ENCODE assay signal across 10 cellular contexts in the genomic region with DNA sequence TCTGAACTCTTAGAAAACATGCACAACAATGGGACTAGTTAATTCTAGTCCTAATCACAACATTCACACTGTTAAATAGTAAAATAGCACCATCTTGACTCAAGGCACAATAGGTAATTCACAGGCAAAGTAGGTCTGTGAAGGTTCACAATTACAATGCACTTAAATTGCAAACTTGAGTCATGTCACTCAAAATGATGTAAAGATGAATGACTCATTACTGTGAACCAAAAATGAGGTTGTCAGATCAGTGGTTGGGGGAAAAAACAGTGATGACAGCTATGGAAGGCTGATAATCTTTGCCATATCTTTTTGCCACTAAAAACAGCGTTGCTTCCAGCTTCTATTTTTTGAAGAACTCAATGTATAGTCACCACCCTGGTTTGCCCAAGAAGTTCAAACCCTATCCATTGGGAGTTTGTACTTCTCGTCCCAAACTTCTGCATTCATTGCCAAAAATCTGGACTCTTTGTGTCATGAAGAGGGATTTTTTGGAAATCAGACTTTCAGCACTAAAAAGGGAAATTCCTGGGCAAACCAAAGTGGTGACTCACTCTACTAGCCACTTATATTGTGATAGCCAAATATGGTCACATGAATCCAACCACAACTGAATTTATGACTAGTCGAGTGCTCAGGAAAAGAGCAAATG.
DNase-seq lines count a peak whose midpoint lies in the region; ATAC-seq and TF ChIP-seq lines count a peak whose summit lies in the region.
"Had no signal": no experiment of that assay in that cellular context is flagged by ENCODE, and none has a peak within 500 bp of the region (broad histone marks: within the 10 kb centered on the region; RNA-seq: fewer than 3 reads in every experiment).

No MANE protein-coding gene starts in this region.

- peaks cover 19% of the 10 kb centered on the region for H3K27me3 Mint-ChIP-seq in T-helper 2 cell treated with Interferon-gamma antibody and Interleukin-4, amounts not matched to agents 5 μg/mL and 100 μg/mL, for 36 hours (ENCODE audit: low read depth)

- no peak overlapping the region for H3K4me3 ChIP-seq in left lung
- H3K4me3 ChIP-seq in spleen, result no peak overlapping the region
- H3K4me3 ChIP-seq: SK-N-MC had no signal

- ATAC-seq in GM18502 (IDR thresholded peaks at IDR 0.05; ENCODE audit: poor library complexity, unreplicated experiment) (peak; percentile 77), HG02852 (IDR thresholded peaks at IDR 0.05; ENCODE audit: unreplicated experiment) (peak; percentile 78), left lung (peak; percentile 88)
- ATAC-seq: effector memory CD8-positive, alpha-beta T cell had no signal

- H3K27ac ChIP-seq in left lung (no peak overlapping the region), spleen (no peak overlapping the region)
- H3K27ac ChIP-seq: SK-N-MC had no signal

- H3K4me3 Mint-ChIP-seq in T-helper 2 cell treated with Interferon-gamma antibody and Interleukin-4, amounts not matched to agents 5 μg/mL and 100 μg/mL, for 36 hours, result peak overlapping the region; percentile 4
- H3K4me3 Mint-ChIP-seq: effector memory CD8-positive, alpha-beta T cell had no signal

- H3K9me3 Mint-ChIP-seq in T-helper 2 cell treated with Interferon-gamma antibody and Interleukin-4, amounts not matched to agents 5 μg/mL and 100 μg/mL, for 36 hours, result peaks cover 12% of the 10 kb centered on the region

- no peaks in the 10 kb centered on the region for H3K36me3 ChIP-seq in left lung
- H3K36me3 ChIP-seq in spleen, result no peaks in the 10 kb centered on the region

- intact Hi-C loops in left lung (cut with DNase I), result no loop called here
- intact Hi-C loops in spleen (cut with DNase I; ENCODE audit: low total_unique reads), result no loop called here

- H3K4me1 ChIP-seq in left lung, result no peaks in the 10 kb centered on the region
- H3K4me1 ChIP-seq in spleen, result no peaks in the 10 kb centered on the region

- no peak for TF ChIP-seq POLR2A in spleen (IDR thresholded peaks at IDR 0.05)

- 31 to 44% (median 36%) methylated on average over 3 of the region's 3 CpGs for WGBS in spleen, 5 donors

- peak; percentile 51 for DNase-seq in T-helper 2 cell treated with Interferon-gamma antibody and Interleukin-4, amounts not matched to agents 5 μg/mL and 100 μg/mL, for 36 hours (ENCODE audit: low spot score)
- no peak for DNase-seq in left lung
- DNase-seq in cerebellar nuclear complex (lab: John Stamatoyannopoulos, UW), result no peak
- no peak for DNase-seq in NCI-H1694 treated with DMSO at 0.1 percent for 48 hours (lab: John Stamatoyannopoulos, UW)
- no peak for DNase-seq in amygdala (lab: John Stamatoyannopoulos, UW)
- no peak for DNase-seq in spleen
- DNase-seq: effector memory CD8-positive, alpha-beta T cell had no signal

- no peaks in the 10 kb centered on the region for H3K36me3 Mint-ChIP-seq in T-helper 2 cell treated with Interferon-gamma antibody and Interleukin-4, amounts not matched to agents 5 μg/mL and 100 μg/mL, for 36 hours (ENCODE audit: low read depth)

- H3K27ac Mint-ChIP-seq in T-helper 2 cell treated with Interferon-gamma antibody and Interleukin-4, amounts not matched to agents 5 μg/mL and 100 μg/mL, for 36 hours, result peak overlapping the region; percentile 43
- H3K27ac Mint-ChIP-seq: effector memory CD8-positive, alpha-beta T cell had no signal

- H3K4me1 Mint-ChIP-seq in T-helper 2 cell treated with Interferon-gamma antibody and Interleukin-4, amounts not matched to agents 5 μg/mL and 100 μg/mL, for 36 hours (ENCODE audit: low read depth), result peaks cover 14% of the 10 kb centered on the region

- H3K27me3 ChIP-seq in left lung, result no peaks in the 10 kb centered on the region
- peaks cover 0 to 9% (median 0%) of the 10 kb centered on the region in 7 donors for H3K27me3 ChIP-seq in spleen (replicated peaks in 1 of 7)

- H3K9me3 ChIP-seq in left lung (peaks cover 0 to 11% of the 10 kb centered on the region in 2 donors), spleen (peaks cover 0 to 23% (median 8%) of the 10 kb centered on the region in 8 donors)

- TF ChIP-seq CTCF in left lung (IDR thresholded peaks at IDR 0.05) (no peak), spleen (IDR thresholded peaks at IDR 0.05 in 8 of 11, conservative IDR thresholded peaks at IDR 0.05 in 3 of 11) (no peak)
